12 cellular contexts compared by ENCODE assay signal in genomic region chr3:157131861-157132260, GRCh38. TPM values are rescaled to one million over a fixed set of nuclear protein-coding genes. Genes with fewer than 3 reads are reported as not detected.
DNase-seq lines count a peak whose midpoint lies in the region; ATAC-seq and TF ChIP-seq lines count a peak whose summit lies in the region.
"Had no signal": no experiment of that assay in that cellular context is flagged by ENCODE, and none has a peak within 500 bp of the region (broad histone marks: within the 10 kb centered on the region; RNA-seq: fewer than 3 reads in every experiment).

No MANE protein-coding gene starts in this region.

- H3K36me3 Mint-ChIP-seq in CD8-positive, alpha-beta memory T cell = peaks cover 0 to 2% (median 0%) of the 10 kb centered on the region in 3 donors
- H3K36me3 Mint-ChIP-seq in MCF 10A (ENCODE audit: insufficient read depth, unreplicated experiment) (no peaks in the 10 kb centered on the region), nephron (ENCODE audit: low read depth) (no peaks in the 10 kb centered on the region)

- WGBS in gastroesophageal sphincter (ENCODE audit: low coverage in 1 of 2), 2 donors = 59 to 64% methylated on average over 2 to 4 of the region's 5 CpGs

- peak overlapping the region; percentile 94 to 98 (median 96) for H3K27ac Mint-ChIP-seq in CD8-positive, alpha-beta memory T cell
- H3K27ac Mint-ChIP-seq in MCF 10A (ENCODE audit: low read depth, unreplicated experiment) (peak overlapping the region; percentile 96), nephron (peak overlapping the region in 2 of 3 experiments; percentile 8 to 78)

- no peak for TF ChIP-seq POLR2A in gastroesophageal sphincter (IDR thresholded peaks at IDR 0.05)

- no peaks in the 10 kb centered on the region for H3K9me3 ChIP-seq in CD8-positive, alpha-beta memory T cell (ENCODE audit: low read length)
- H3K9me3 ChIP-seq in KOPT-K1 (ENCODE audit: insufficient read depth, low read length, poor library complexity, severe bottlenecking) = no peaks in the 10 kb centered on the region
- no peaks in the 10 kb centered on the region for H3K9me3 ChIP-seq in gastroesophageal sphincter

- BruUV-seq in MCF 10A (replicated peaks; lab: Mats Ljungman, UMichigan) = no TSS peak

- H3K4me3 Mint-ChIP-seq in CD8-positive, alpha-beta memory T cell = peak overlapping the region; percentile 33 to 87 (median 65)
- H3K4me3 Mint-ChIP-seq in MCF 10A (ENCODE audit: unreplicated experiment) (no peak overlapping the region), nephron (no peak overlapping the region)
- H3K4me3 Mint-ChIP-seq: neural crest cell had no signal

- POLR2A ChIA-PET in CD8-positive, alpha-beta memory T cell (lab: Charles Lee) = interaction anchor here (1.5 to 1.6 kb wide), 2 partner anchors 28 to 43 kb away, joined by 5 to 7 read pairs; partner anchors contain the start of gene CCNL1
- POLR2A ChIA-PET in MCF 10A (lab: Yijun Ruan, JAX) = interaction anchor here (1.1 to 18.7 kb wide), 5 partner anchors 8 to 577 kb away, joined by 3 to 331 read pairs (median 43); partner anchors contain the start of genes SSR3 and TIPARP

- H3K27me3 ChIP-seq in CD8-positive, alpha-beta memory T cell (ENCODE audit: insufficient read depth, low read length, poor library complexity, severe bottlenecking) = no peaks in the 10 kb centered on the region
- no peaks in the 10 kb centered on the region for H3K27me3 ChIP-seq in gastroesophageal sphincter

- H3K27ac ChIP-seq in CD8-positive, alpha-beta memory T cell (ENCODE audit: low read depth, low read length) = no peak overlapping the region
- H3K27ac ChIP-seq in KOPT-K1 (ENCODE audit: low read depth, low read length, poor library complexity, severe bottlenecking) = peak overlapping the region; percentile 3
- no peak overlapping the region for H3K27ac ChIP-seq in gastroesophageal sphincter

- peaks cover 72 to 95% (median 91%) of the 10 kb centered on the region in 3 donors for H3K4me1 Mint-ChIP-seq in CD8-positive, alpha-beta memory T cell
- H3K4me1 Mint-ChIP-seq in MCF 10A (ENCODE audit: insufficient read depth, unreplicated experiment) = peaks cover 68% of the 10 kb centered on the region
- H3K4me1 Mint-ChIP-seq in nephron = peaks cover 76% of the 10 kb centered on the region

- H3K4me1 ChIP-seq in CD8-positive, alpha-beta memory T cell (ENCODE audit: insufficient read depth, low read length) = peaks cover 59% of the 10 kb centered on the region
- peaks cover 0 to 78% (median 15%) of the 10 kb centered on the region in 3 donors for H3K4me1 ChIP-seq in gastroesophageal sphincter

- intact Hi-C loops in MCF 10A (cut with micrococcal nuclease) = loop anchor here (5.0 to 10.0 kb wide), 2 partner anchors 315 to 1137 kb away; no protein-coding TSS in a partner anchor

- CTCF ChIA-PET in CD8-positive, alpha-beta memory T cell (lab: Charles Lee) = interaction anchor here (1.2 to 4.6 kb wide), 5 partner anchors 39 to 612 kb away, joined by 3 to 28 read pairs (median 3); partner anchors contain the start of gene TIPARP
- CTCF ChIA-PET in MCF 10A (lab: Yijun Ruan, JAX) = interaction anchor here (0.6 to 10.3 kb wide), 10 partner anchors 23 to 981 kb away, joined by 3 to 260 read pairs (median 6); no protein-coding TSS in a partner anchor

- no peak for TF ChIP-seq EP300 in gastroesophageal sphincter (IDR thresholded peaks at IDR 0.05)

- no peak for TF ChIP-seq CTCF in MCF 10A (IDR thresholded peaks at IDR 0.05; ENCODE audit: unreplicated experiment)
- no peak for TF ChIP-seq CTCF in nephron (IDR thresholded peaks at IDR 0.05; ENCODE audit: unreplicated experiment in 3 of 3)
- TF ChIP-seq CTCF in gastroesophageal sphincter (IDR thresholded peaks at IDR 0.05) = no peak

- H3K9me3 Mint-ChIP-seq in CD8-positive, alpha-beta memory T cell = no peaks in the 10 kb centered on the region
- no peaks in the 10 kb centered on the region for H3K9me3 Mint-ChIP-seq in MCF 10A (ENCODE audit: unreplicated experiment)
- H3K9me3 Mint-ChIP-seq in nephron = no peaks in the 10 kb centered on the region
- H3K9me3 Mint-ChIP-seq: neural crest cell had no signal

- ATAC-seq in GM19023 (IDR thresholded peaks at IDR 0.05; ENCODE audit: unreplicated experiment) (no peak), gastroesophageal sphincter (no peak)

- H3K36me3 ChIP-seq in CD8-positive, alpha-beta memory T cell (ENCODE audit: insufficient read depth, low read length) = no peaks in the 10 kb centered on the region
- H3K36me3 ChIP-seq in KOPT-K1 (ENCODE audit: insufficient read depth, low read length) (no peaks in the 10 kb centered on the region), gastroesophageal sphincter (no peaks in the 10 kb centered on the region)

- no peak overlapping the region for H3K4me3 ChIP-seq in CD8-positive, alpha-beta memory T cell (ENCODE audit: low read length)
- H3K4me3 ChIP-seq in gastroesophageal sphincter = no peak overlapping the region

- H3K27me3 Mint-ChIP-seq in CD8-positive, alpha-beta memory T cell = no peaks in the 10 kb centered on the region
- H3K27me3 Mint-ChIP-seq in MCF 10A (ENCODE audit: insufficient read depth, unreplicated experiment) = no peaks in the 10 kb centered on the region
- no peaks in the 10 kb centered on the region for H3K27me3 Mint-ChIP-seq in nephron (ENCODE audit: low read depth)

- DNase-seq in CD8-positive, alpha-beta memory T cell = no peak
- DNase-seq in MCF 10A (ENCODE audit: unreplicated experiment) (no peak), NCI-H2081 treated with DMSO at 0.1 percent for 48 hours (lab: John Stamatoyannopoulos, UW) (no peak)
- no peak for DNase-seq in stimulated activated CD4-positive, alpha-beta T cell treated with anti-CD3 and anti-CD28 coated beads, Interleukin-4, amount 100 ng/mL, for 4 hours
- DNase-seq: activated effector memory CD4-positive, alpha-beta T cell treated with Interleukin-2 at 50 U/mL for 16 hours; effector CD8-positive, alpha-beta T cell; T-helper 9 cell had no signal

RNA-seq across cellular contexts. Expression of gene CCNL1, which starts 28.1 kb away (rescaled TPM):
- 100 to 1,000 TPM; 125 to 126 TPM for total RNA-seq in CD8-positive, alpha-beta memory T cell
- 62.1 TPM for polyA plus RNA-seq in CD8-positive, alpha-beta memory T cell
- total RNA-seq in MCF 10A (2022) = 103 and 112 TPM in 2 replicates
- total RNA-seq in gastroesophageal sphincter = 100 to 1,000 TPM in 2 of 4 donors, 10 to 100 TPM in 2; 32.7 to 211 (median 92.6) TPM

Comparison
In these comparisons a context has a peak if more than half of its experiments do, and no peak if none do; other contexts are left out.
1. H3K27ac Mint-ChIP-seq: peak in every context shown above with its lines; median percentile 96 in CD8-positive, alpha-beta memory T cell; 96 in MCF 10A; 43 in nephron.
2. H3K4me3 Mint-ChIP-seq: peak in CD8-positive, alpha-beta memory T cell (7 of 7); none in MCF 10A (single experiment) and nephron (0 of 3).